ENCODE assay signal across 30 cellular contexts in genomic region chr19:18712981-18713380, GRCh38. TPM values are rescaled to one million over a fixed set of nuclear protein-coding genes. Genes with fewer than 3 reads are reported as not detected.
DNase-seq lines count a peak whose midpoint lies in the region; ATAC-seq and TF ChIP-seq lines count a peak whose summit lies in the region.
"Had no signal": no experiment of that assay in that cellular context is flagged by ENCODE, and none has a peak within 500 bp of the region (broad histone marks: within the 10 kb centered on the region; RNA-seq: fewer than 3 reads in every experiment).

No MANE protein-coding gene starts in this region.

- H3K36me3 ChIP-seq in mesenchymal stem cell (ENCODE audit: control insufficient read depth in 1 of 2, insufficient read depth in 2 of 2, low read depth in 1 of 2, low read length in 2 of 2) (peaks cover 0 to 14% of the 10 kb centered on the region in 2 experiments), tibial artery (peaks cover 0 to 5% (median 0%) of the 10 kb centered on the region in 3 donors)
- H3K36me3 ChIP-seq: breast epithelium, heart right ventricle, SJSA1 had no signal

- no peak overlapping the region for H3K23ac ChIP-seq in mesenchymal stem cell (ENCODE audit: low read length in 2 of 2)

- no peak overlapping the region for H4K91ac ChIP-seq in mesenchymal stem cell (ENCODE audit: low read length)

- H3K4me3 ChIP-seq in mesenchymal stem cell (ENCODE audit: insufficient read depth in 1 of 2, low read depth in 1 of 2, low read length in 2 of 2) (no peak overlapping the region), tibial artery (no peak overlapping the region)
- H3K4me3 ChIP-seq: BLaER1, breast epithelium, GM12878, heart right ventricle, SJSA1 had no signal

- H3K4me3 Mint-ChIP-seq in natural killer cell: peak overlapping the region; percentile 65
- H3K4me3 Mint-ChIP-seq in natural killer cell treated with Interleukin-12 subunit alpha and Interleukin-12 subunit beta and Interleukin-15 and Interleukin-18, amount 100 ng/mL, for 72 hours: no peak overlapping the region
- H3K4me3 Mint-ChIP-seq: activated CD4-positive, alpha-beta T cell treated with anti-CD3 and anti-CD28 coated beads for 36 hours; activated naive CD4-positive, alpha-beta T cell treated with anti-CD3 and anti-CD28 coated beads, Interleukin-2, amount 10 ng/mL, durations not matched to agents 7 days and 5 days; activated T-cell treated with anti-CD3 and anti-CD28 coated beads, Interleukin-2, amount 50 U/mL, for 24 hours; dendritic cell treated with granulocyte-macrophage colony-stimulating factor and Interleukin-4, amounts not matched to agents 40 ng/mL and 50 ng/mL, for 4 days; T-helper 1 cell treated with Interleukin-12 subunit alpha and Interleukin-12 subunit beta and Interleukin-4 antibody, amounts not matched to agents 30 μg/mL and 1 μg/mL, for 36 hours; type B pancreatic cell had no signal

- H3K9me3 ChIP-seq in mesenchymal stem cell (ENCODE audit: control insufficient read depth, low read length) (no peaks in the 10 kb centered on the region), tibial artery (no peaks in the 10 kb centered on the region)
- H3K9me3 ChIP-seq: BLaER1, breast epithelium, heart right ventricle, SJSA1 had no signal

- no peak overlapping the region for H3K4me2 ChIP-seq in mesenchymal stem cell (ENCODE audit: low read length, poor library complexity, severe bottlenecking)

- H3K27me3 Mint-ChIP-seq in natural killer cell (ENCODE audit: low read depth in 2 of 2): no peaks in the 10 kb centered on the region
- no peaks in the 10 kb centered on the region for H3K27me3 Mint-ChIP-seq in natural killer cell treated with Interleukin-12 subunit alpha and Interleukin-12 subunit beta and Interleukin-15 and Interleukin-18, amount 100 ng/mL, for 72 hours
- H3K27me3 Mint-ChIP-seq: activated CD4-positive, alpha-beta T cell treated with anti-CD3 and anti-CD28 coated beads for 36 hours; activated naive CD4-positive, alpha-beta T cell treated with anti-CD3 and anti-CD28 coated beads, Interleukin-2, amount 10 ng/mL, durations not matched to agents 7 days and 5 days; activated T-cell treated with anti-CD3 and anti-CD28 coated beads, Interleukin-2, amount 50 U/mL, for 24 hours; dendritic cell treated with granulocyte-macrophage colony-stimulating factor and Interleukin-4, amounts not matched to agents 40 ng/mL and 50 ng/mL, for 4 days; type B pancreatic cell had no signal

- H3K14ac ChIP-seq in mesenchymal stem cell (ENCODE audit: low read length in 2 of 2): no peak overlapping the region

- H2BK120ac ChIP-seq in mesenchymal stem cell (ENCODE audit: low read depth, low read length): no peak overlapping the region

- no peak overlapping the region for H2AK5ac ChIP-seq in mesenchymal stem cell (ENCODE audit: low read length, severe bottlenecking)

- H3K4me1 Mint-ChIP-seq in natural killer cell: peaks cover 40 to 62% of the 10 kb centered on the region in 2 donors
- peaks cover 8 to 36% of the 10 kb centered on the region in 2 donors for H3K4me1 Mint-ChIP-seq in natural killer cell treated with Interleukin-12 subunit alpha and Interleukin-12 subunit beta and Interleukin-15 and Interleukin-18, amount 100 ng/mL, for 72 hours (ENCODE audit: low read depth in 2 of 2)

- H3K18ac ChIP-seq in mesenchymal stem cell (ENCODE audit: low read depth in 1 of 2, low read length in 2 of 2): no peak overlapping the region

- H3K79me1 ChIP-seq in mesenchymal stem cell (replicated peaks; ENCODE audit: low read length, poor library complexity, severe bottlenecking): peaks cover 44% of the 10 kb centered on the region

- H3K27ac ChIP-seq in mesenchymal stem cell (ENCODE audit: low read length, poor library complexity, severe bottlenecking) (no peak overlapping the region), tibial artery (no peak overlapping the region)
- H3K27ac ChIP-seq: BLaER1, breast epithelium, heart right ventricle, SJSA1 had no signal

- no peaks in the 10 kb centered on the region for H3K36me3 Mint-ChIP-seq in natural killer cell
- no peaks in the 10 kb centered on the region for H3K36me3 Mint-ChIP-seq in natural killer cell treated with Interleukin-12 subunit alpha and Interleukin-12 subunit beta and Interleukin-15 and Interleukin-18, amount 100 ng/mL, for 72 hours
- H3K36me3 Mint-ChIP-seq: activated naive CD4-positive, alpha-beta T cell treated with anti-CD3 and anti-CD28 coated beads, Interleukin-2, amount 10 ng/mL, durations not matched to agents 7 days and 5 days; type B pancreatic cell had no signal

- no peak overlapping the region for H2AFZ ChIP-seq in mesenchymal stem cell (ENCODE audit: low read depth, low read length)

- H4K8ac ChIP-seq in mesenchymal stem cell (ENCODE audit: low read length): no peak overlapping the region

- H3K4me1 ChIP-seq in mesenchymal stem cell (ENCODE audit: control insufficient read depth, insufficient read depth, low read depth, low read length) (peaks cover 8% of the 10 kb centered on the region), tibial artery (peaks cover 0 to 47% (median 18%) of the 10 kb centered on the region in 4 donors)
- H3K4me1 ChIP-seq: SJSA1 had no signal

- DNase-seq in natural killer cell: no peak
- no peak for DNase-seq in natural killer cell treated with Interleukin-12 subunit alpha and Interleukin-12 subunit beta and Interleukin-15 and Interleukin-18, amount 100 ng/mL, for 72 hours (ENCODE audit: low spot score)
- DNase-seq in fibroblast of peridontal ligament (ENCODE audit: extremely low read depth): peak; percentile 5
- peak; percentile 10 for DNase-seq in mesenchymal stem cell
- DNase-seq in tibial artery: no peak
- no peak for DNase-seq in DMS114 treated with DMSO at 0.1 percent for 48 hours (lab: John Stamatoyannopoulos, UW; ENCODE audit: unreplicated experiment)
- DNase-seq in activated naive CD4-positive, alpha-beta T cell (lab: John Stamatoyannopoulos, UW): no peak
- DNase-seq: ACHN; activated CD4-positive, alpha-beta T cell treated with anti-CD3 and anti-CD28 coated beads for 36 hours; activated CD8-positive, alpha-beta memory T cell treated with anti-CD3 and anti-CD28 coated beads for 24 hours; activated naive CD4-positive, alpha-beta T cell treated with anti-CD3 and anti-CD28 coated beads, Interleukin-2, amount 10 ng/mL, durations not matched to agents 7 days and 5 days; activated T-cell treated with anti-CD3 and anti-CD28 coated beads, Interleukin-2, amount 50 U/mL, for 24 hours; amniotic stem cell; COR-L47; DMS79 treated with DMSO at 0.1 percent for 48 hours; HCEC 1CT; heart right ventricle; Kasumi-1; NCI-H1694 treated with DMSO at 0.1 percent for 48 hours; NCI-H2171 treated with DMSO at 0.1 percent for 48 hours; NCI-H526; stimulated activated CD8-positive, alpha-beta memory T cell treated with anti-CD3 and anti-CD28 coated beads, Interleukin-4, amount 100 ng/mL, for 48 hours had no signal

- no peak overlapping the region for H3K4ac ChIP-seq in mesenchymal stem cell (ENCODE audit: low read depth in 1 of 2, low read length in 2 of 2)

- WGBS in mesenchymal stem cell: 16% methylated on average over 5 of the region's 5 CpGs

- TF ChIP-seq CTCF in natural killer cell (IDR thresholded peaks at IDR 0.05): no peak
- TF ChIP-seq CTCF in tibial artery (IDR thresholded peaks at IDR 0.05): no peak

- H3K9me3 Mint-ChIP-seq in natural killer cell: no peaks in the 10 kb centered on the region
- no peaks in the 10 kb centered on the region for H3K9me3 Mint-ChIP-seq in natural killer cell treated with Interleukin-12 subunit alpha and Interleukin-12 subunit beta and Interleukin-15 and Interleukin-18, amount 100 ng/mL, for 72 hours
- H3K9me3 Mint-ChIP-seq: activated naive CD4-positive, alpha-beta T cell treated with anti-CD3 and anti-CD28 coated beads, Interleukin-2, amount 10 ng/mL, durations not matched to agents 7 days and 5 days; activated T-cell treated with anti-CD3 and anti-CD28 coated beads, Interleukin-2, amount 50 U/mL, for 24 hours; dendritic cell treated with granulocyte-macrophage colony-stimulating factor and Interleukin-4, amounts not matched to agents 40 ng/mL and 50 ng/mL, for 4 days; T-helper 1 cell treated with Interleukin-12 subunit alpha and Interleukin-12 subunit beta and Interleukin-4 antibody, amounts not matched to agents 30 μg/mL and 1 μg/mL, for 36 hours; type B pancreatic cell had no signal

- H2BK15ac ChIP-seq in mesenchymal stem cell (ENCODE audit: low read depth, poor library complexity, severe bottlenecking): no peak overlapping the region

- peak overlapping the region in 1 of 2 donors; percentile 59 for H3K27ac Mint-ChIP-seq in natural killer cell
- no peak overlapping the region for H3K27ac Mint-ChIP-seq in natural killer cell treated with Interleukin-12 subunit alpha and Interleukin-12 subunit beta and Interleukin-15 and Interleukin-18, amount 100 ng/mL, for 72 hours
- H3K27ac Mint-ChIP-seq: activated CD4-positive, alpha-beta T cell treated with anti-CD3 and anti-CD28 coated beads for 36 hours; activated naive CD4-positive, alpha-beta T cell treated with anti-CD3 and anti-CD28 coated beads, Interleukin-2, amount 10 ng/mL, durations not matched to agents 7 days and 5 days; activated T-cell treated with anti-CD3 and anti-CD28 coated beads, Interleukin-2, amount 50 U/mL, for 24 hours; dendritic cell treated with granulocyte-macrophage colony-stimulating factor and Interleukin-4, amounts not matched to agents 40 ng/mL and 50 ng/mL, for 4 days; T-helper 1 cell treated with Interleukin-12 subunit alpha and Interleukin-12 subunit beta and Interleukin-4 antibody, amounts not matched to agents 30 μg/mL and 1 μg/mL, for 36 hours; type B pancreatic cell had no signal

- intact Hi-C loops in natural killer cell (cut with micrococcal nuclease) (no loop called here), tibial artery (cut with DNase I; ENCODE audit: low total_unique reads) (no loop called here)

- H2BK12ac ChIP-seq in mesenchymal stem cell (ENCODE audit: low read length in 2 of 2): no peak overlapping the region

- H3K9ac ChIP-seq in mesenchymal stem cell (ENCODE audit: low read length): no peak overlapping the region
- H3K9ac ChIP-seq: BLaER1 had no signal

- H2BK5ac ChIP-seq in mesenchymal stem cell (ENCODE audit: low read depth, low read length, poor library complexity, severe bottlenecking): no peak overlapping the region

- no peaks in the 10 kb centered on the region for H3K27me3 ChIP-seq in mesenchymal stem cell (ENCODE audit: control insufficient read depth in 1 of 2, insufficient read depth in 1 of 2, low read length in 2 of 2)
- no peaks in the 10 kb centered on the region for H3K27me3 ChIP-seq in tibial artery
- H3K27me3 ChIP-seq: BLaER1, breast epithelium, heart right ventricle, SJSA1 had no signal

- ATAC-seq in natural killer cell (no peak), GM19397 (IDR thresholded peaks at IDR 0.05; ENCODE audit: unreplicated experiment) (no peak)
- ATAC-seq in natural killer cell treated with Interleukin-12 subunit alpha and Interleukin-12 subunit beta and Interleukin-15 and Interleukin-18, amount 100 ng/mL, for 72 hours: no peak
- ATAC-seq: activated CD4-positive, alpha-beta T cell treated with anti-CD3 and anti-CD28 coated beads for 36 hours; GM12878 had no signal

RNA-seq across cellular contexts. Expression of gene CRTC1, which starts 29.5 kb away (rescaled TPM):
- 10 to 100 TPM; 14.1 to 17.0 (median 14.3) TPM for total RNA-seq in natural killer cell
- total RNA-seq in natural killer cell treated with Interleukin-12 subunit alpha and Interleukin-12 subunit beta and Interleukin-15 and Interleukin-18, amount 100 ng/mL, for 72 hours: 1 to 10 TPM; 7.6 to 9.3 TPM
- 9.9 TPM for polyA plus RNA-seq in mesenchymal stem cell (2013, experiment 1 of 2)
- 9.4 TPM for polyA plus RNA-seq in mesenchymal stem cell (2013, experiment 2 of 2)

Comparison
In these comparisons a context has a peak if more than half of its experiments do, and no peak if none do; other contexts are left out.
1. DNase-seq: peak in fibroblast of peridontal ligament (single experiment) and mesenchymal stem cell (single experiment); none in natural killer cell (single experiment), natural killer cell treated with Interleukin-12 subunit alpha and Interleukin-12 subunit beta and Interleukin-15 and Interleukin-18, amount 100 ng/mL, for 72 hours (single experiment), tibial artery (0 of 2), DMS114 treated with DMSO at 0.1 percent for 48 hours (single experiment) and activated naive CD4-positive, alpha-beta T cell (0 of 4).